ENCODE assay signal across 10 cellular contexts in genomic region chr2:24930768-24931167, GRCh38. TPM values are rescaled to one million over a fixed set of nuclear protein-coding genes. Genes with fewer than 3 reads are reported as not detected.
DNase-seq lines count a peak whose midpoint lies in the region; ATAC-seq and TF ChIP-seq lines count a peak whose summit lies in the region.
"Had no signal": no experiment of that assay in that cellular context is flagged by ENCODE, and none has a peak within 500 bp of the region (broad histone marks: within the 10 kb centered on the region; RNA-seq: fewer than 3 reads in every experiment).

No MANE protein-coding gene starts in this region.

- no peak overlapping the region for H3K27ac Mint-ChIP-seq in WTC11
- H3K27ac Mint-ChIP-seq: activated naive CD8-positive, alpha-beta T cell had no signal

- peak; percentile 47 to 50 for DNase-seq in activated T-cell treated with anti-CD3 and anti-CD28 coated beads, Interleukin-2, amount 50 U/mL, for 48 hours
- no peak for DNase-seq in activated T-cell treated with anti-CD3 and anti-CD28 coated beads, Interleukin-2, amount 50 U/mL, for 1 hour
- DNase-seq in WTC11 (ENCODE audit: low spot score): no peak
- peak; percentile 24 for DNase-seq in stimulated activated CD8-positive, alpha-beta memory T cell treated with anti-CD3 and anti-CD28 coated beads, Interleukin-4, amount 100 ng/mL, for 24 hours (ENCODE audit: low read depth)
- DNase-seq in NCI-H2029 (lab: John Stamatoyannopoulos, UW): no peak
- no peak for DNase-seq in ureter (ENCODE audit: low spot score)
- DNase-seq in DMS79 (lab: John Stamatoyannopoulos, UW): no peak

- no peak overlapping the region for H3K4me3 Mint-ChIP-seq in WTC11
- H3K4me3 Mint-ChIP-seq: activated naive CD8-positive, alpha-beta T cell had no signal

- H3K27me3 Mint-ChIP-seq in WTC11 (ENCODE audit: low read depth): no peaks in the 10 kb centered on the region
- H3K27me3 Mint-ChIP-seq: activated naive CD8-positive, alpha-beta T cell had no signal

- no peaks in the 10 kb centered on the region for H3K36me3 Mint-ChIP-seq in WTC11
- H3K36me3 Mint-ChIP-seq: activated naive CD8-positive, alpha-beta T cell had no signal

- peaks cover 13% of the 10 kb centered on the region for H3K4me1 Mint-ChIP-seq in WTC11

- POLR2A ChIA-PET in WTC11 (lab: Charles Lee): interaction anchor here (1.1 kb wide), 1 partner anchor 14 kb away, joined by 3 read pairs; no protein-coding TSS in a partner anchor

- ATAC-seq in HG02885 (IDR thresholded peaks at IDR 0.05; ENCODE audit: poor library complexity, unreplicated experiment): peak; percentile 87
- 0 out of 2 replicates have a peak, but pooled peaks have one; percentile 12 for ATAC-seq in WTC11
- ATAC-seq: left lobe of liver had no signal

- H3K9me3 Mint-ChIP-seq in WTC11: no peaks in the 10 kb centered on the region

- no peak for TF ChIP-seq CTCF in WTC11 (IDR thresholded peaks at IDR 0.05)

- CTCF ChIA-PET in WTC11 (lab: Charles Lee): interaction anchor here (0.6 kb wide), 1 partner anchor 983 kb away, joined by 4 read pairs; no protein-coding TSS in a partner anchor

TF ChIP-seq in WTC11, 78 proteins besides CTCF, POLR2A, EP300 and RAD21:
- TF ChIP-seq ZNF423 (CRISPR knock-in tag; IDR thresholded peaks at IDR 0.05): no peak

RNA-seq across cellular contexts. Expression of gene ADCY3, which starts 10.7 kb away (rescaled TPM):
- total RNA-seq in WTC11 (2021): 37.1 to 41.7 TPM (median 39.4 TPM) in 3 replicates
- total RNA-seq in ureter: 82.5 TPM

RNA-seq across cellular contexts. Expression of gene DNAJC27, which starts 41.0 kb away (rescaled TPM):
- 3.8 to 5.4 TPM (median 5.0 TPM) in 3 replicates for total RNA-seq in WTC11 (2021)
- 14.6 TPM for total RNA-seq in ureter

Comparison
In these comparisons a context has a peak if more than half of its experiments do, and no peak if none do; other contexts are left out.
1. DNase-seq: peak in activated T-cell treated with anti-CD3 and anti-CD28 coated beads, Interleukin-2, amount 50 U/mL, for 48 hours (2 of 2) and stimulated activated CD8-positive, alpha-beta memory T cell treated with anti-CD3 and anti-CD28 coated beads, Interleukin-4, amount 100 ng/mL, for 24 hours (single experiment); none in activated T-cell treated with anti-CD3 and anti-CD28 coated beads, Interleukin-2, amount 50 U/mL, for 1 hour (single experiment), WTC11 (single experiment), NCI-H2029 (single experiment), ureter (single experiment) and DMS79 (single experiment).